In the genomic region with DNA sequence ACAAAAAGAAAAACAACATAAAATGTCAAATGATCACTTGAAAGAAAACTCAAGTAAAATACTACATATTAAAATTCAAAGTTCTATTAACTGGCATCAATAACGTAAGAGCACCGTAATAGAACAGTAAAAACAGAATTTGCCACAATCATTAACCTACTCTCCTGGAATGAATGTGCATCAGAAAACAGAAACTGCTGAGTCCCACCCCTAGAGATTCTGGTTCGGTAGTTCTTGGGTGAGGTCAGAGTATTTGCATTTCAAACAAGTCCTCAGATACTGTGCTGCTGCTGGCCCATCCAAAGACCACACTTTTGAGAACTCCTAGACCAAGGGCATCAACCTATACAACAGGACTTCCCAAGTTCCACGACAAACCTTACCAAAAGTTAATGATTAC, we compare ENCODE assay signal across 16 cellular contexts. TPM values are rescaled to one million over a fixed set of nuclear protein-coding genes. Genes with fewer than 3 reads are reported as not detected.
DNase-seq lines count a peak whose midpoint lies in the region; ATAC-seq and TF ChIP-seq lines count a peak whose summit lies in the region.
"Had no signal": no experiment of that assay in that cellular context is flagged by ENCODE, and none has a peak within 500 bp of the region (broad histone marks: within the 10 kb centered on the region; RNA-seq: fewer than 3 reads in every experiment).

No MANE protein-coding gene starts in this region.

- H3K9me3 ChIP-seq in hepatocyte (ENCODE audit: low read depth): no peaks in the 10 kb centered on the region
- no peaks in the 10 kb centered on the region for H3K9me3 ChIP-seq in T-helper 17 cell (ENCODE audit: control insufficient read depth, low read length, poor library complexity, severe bottlenecking)
- H3K9me3 ChIP-seq in transverse colon: no peaks in the 10 kb centered on the region
- H3K9me3 ChIP-seq: thoracic aorta had no signal

- H3K27ac Mint-ChIP-seq in T-helper 17 cell: no peak overlapping the region
- H3K27ac Mint-ChIP-seq: activated naive CD8-positive, alpha-beta T cell; endodermal cell; natural killer cell treated with Interleukin-12 subunit alpha and Interleukin-12 subunit beta and Interleukin-15 and Interleukin-18, amount 100 ng/mL, for 72 hours had no signal

- H3K79me2 ChIP-seq in hepatocyte: peaks cover 21% of the 10 kb centered on the region

- DNase-seq in hepatocyte (ENCODE audit: low spot score) (no peak), T-helper 17 cell (no peak), medulla oblongata (ENCODE audit: extremely low spot score) (no peak), transverse colon (no peak), NCI-H2171 treated with DMSO at 0.1 percent for 48 hours (lab: John Stamatoyannopoulos, UW) (no peak)
- DNase-seq: DND-41; endodermal cell; NCI-H1436 treated with DMSO at 0.1 percent for 48 hours; stimulated activated CD4-positive, alpha-beta T cell treated with anti-CD3 and anti-CD28 coated beads, Interleukin-1b, Interleukin-23, amount 100 ng/mL, for 48 hours had no signal

- no peaks in the 10 kb centered on the region for H4K20me1 ChIP-seq in hepatocyte (ENCODE audit: insufficient read depth, poor library complexity, severe bottlenecking)

- WGBS in hepatocyte (ENCODE audit: low lambda C conversion rate, missing lambda C conversion rate): 64% methylated on average over 4 of the region's 4 CpGs
- WGBS in transverse colon (ENCODE audit: low coverage in 1 of 2), 2 donors: 35 to 46% methylated on average over 4 of the region's 4 CpGs

- H3K36me3 Mint-ChIP-seq in T-helper 17 cell (ENCODE audit: low read depth): peaks cover 9% of the 10 kb centered on the region

- TF ChIP-seq CTCF in hepatocyte (IDR thresholded peaks at IDR 0.05; ENCODE audit: poor library complexity) (no peak), transverse colon (IDR thresholded peaks at IDR 0.05) (no peak)

- ATAC-seq in GM18858 (IDR thresholded peaks at IDR 0.05; ENCODE audit: unreplicated experiment) (peak; percentile 71), GM19468 (IDR thresholded peaks at IDR 0.05; ENCODE audit: extremely low read depth, unreplicated experiment) (peak; percentile 63), HG03045 (IDR thresholded peaks at IDR 0.05; ENCODE audit: unreplicated experiment) (peak; percentile 88), T-helper 17 cell (no peak)
- ATAC-seq: natural killer cell treated with Interleukin-12 subunit alpha and Interleukin-12 subunit beta and Interleukin-15 and Interleukin-18, amount 100 ng/mL, for 72 hours; Panc1 had no signal

- TF ChIP-seq EP300 in transverse colon (IDR thresholded peaks at IDR 0.05; ENCODE audit: low read depth): no peak

- in situ Hi-C loops in transverse colon (cut with MboI; ENCODE audit: low pct_ligation_motif_present in 1 of 4, low pct_unique_long_range_greater_than_20kb in 1 of 4, low sequenced_read_pairs in 3 of 4): loop anchor here in 3 of 4 donors (25.0 kb wide), 1 partner anchor 692 kb away; no protein-coding TSS in a partner anchor

- no peak overlapping the region for H3K4me3 Mint-ChIP-seq in T-helper 17 cell
- H3K4me3 Mint-ChIP-seq: activated naive CD8-positive, alpha-beta T cell; endodermal cell; natural killer cell treated with Interleukin-12 subunit alpha and Interleukin-12 subunit beta and Interleukin-15 and Interleukin-18, amount 100 ng/mL, for 72 hours had no signal

- H3K27me3 ChIP-seq in hepatocyte (no peaks in the 10 kb centered on the region), transverse colon (no peaks in the 10 kb centered on the region)

- H3K4me2 ChIP-seq in hepatocyte: no peak overlapping the region

- no peaks in the 10 kb centered on the region for H3K36me3 ChIP-seq in hepatocyte (replicated peaks; ENCODE audit: insufficient read depth, low read depth)
- peaks cover 0 to 30% (median 15%) of the 10 kb centered on the region in 4 donors for H3K36me3 ChIP-seq in transverse colon

- no peak overlapping the region for H3K4me3 ChIP-seq in hepatocyte
- no peak overlapping the region for H3K4me3 ChIP-seq in transverse colon
- H3K4me3 ChIP-seq: thoracic aorta had no signal

- no peaks in the 10 kb centered on the region for H3K27me3 Mint-ChIP-seq in T-helper 17 cell
- H3K27me3 Mint-ChIP-seq: activated naive CD8-positive, alpha-beta T cell; natural killer cell treated with Interleukin-12 subunit alpha and Interleukin-12 subunit beta and Interleukin-15 and Interleukin-18, amount 100 ng/mL, for 72 hours had no signal

- no peak for TF ChIP-seq POLR2A in transverse colon (IDR thresholded peaks at IDR 0.05)

- intact Hi-C loops in transverse colon (cut with DNase I; ENCODE audit: low total_unique reads): no loop called here

- peaks cover 6% of the 10 kb centered on the region for H3K4me1 Mint-ChIP-seq in T-helper 17 cell

- no peaks in the 10 kb centered on the region for H3K9me2 ChIP-seq in hepatocyte (replicated peaks; ENCODE audit: insufficient read depth)

- H3K4me1 ChIP-seq in hepatocyte (ENCODE audit: insufficient read depth) (no peaks in the 10 kb centered on the region), transverse colon (no peaks in the 10 kb centered on the region)

- peak overlapping the region; percentile 21 for H3K27ac ChIP-seq in hepatocyte
- no peak overlapping the region for H3K27ac ChIP-seq in transverse colon
- H3K27ac ChIP-seq: thoracic aorta had no signal

- H2AFZ ChIP-seq in hepatocyte: no peak overlapping the region

RNA-seq across cellular contexts. Expression of a gene that starts 23.5 kb away (rescaled TPM):
- total RNA-seq in hepatocyte: 28.2 and 38.7 TPM in 2 replicates
- polyA plus RNA-seq in hepatocyte: 49.3 and 65.3 TPM in 2 replicates
- total RNA-seq in T-helper 17 cell: 10 to 100 TPM; 54.5 to 72.2 TPM
- total RNA-seq in transverse colon: 10 to 100 TPM; 28.0 to 48.2 (median 40.3) TPM
